8 cellular contexts compared by ENCODE assay signal in genomic region chr11:67507242-67507890, GRCh38. TPM values are rescaled to one million over a fixed set of nuclear protein-coding genes. Genes with fewer than 3 reads are reported as not detected.
A peak's percentile ranks its signal among the peaks of the same experiment; 100 is the strongest.
DNase-seq lines count a peak whose midpoint lies in the region; ATAC-seq, FAIRE-seq and TF ChIP-seq lines count a peak whose summit lies in the region.

No MANE protein-coding gene starts in this region.

- peak overlapping the region; percentile 96 for H3K27ac Mint-ChIP-seq in stimulated activated memory B cell treated with anti-CD40 and anti-IgM and Interleukin-4, amounts not matched to agents 10 μg/mL and 1 μg/mL and 100 μg/mL, for 72 hours

- no peaks in the 10 kb centered on the region for H3K36me3 Mint-ChIP-seq in stimulated activated memory B cell treated with anti-CD40 and anti-IgM and Interleukin-4, amounts not matched to agents 10 μg/mL and 1 μg/mL and 100 μg/mL, for 72 hours

- TF ChIP-seq CTCF in mammary epithelial cell (conservative IDR thresholded peaks at IDR 0.05 in 1 of 2, IDR thresholded peaks at IDR 0.05 in 1 of 2; ENCODE audit: extremely low read depth in 1 of 2, insufficient read depth in 1 of 2, low read depth in 1 of 2, low read length in 2 of 2) (no peak), kidney epithelial cell (IDR thresholded peaks at IDR 0.05; ENCODE audit: insufficient read depth, low read length, poor library complexity, severe bottlenecking) (no peak)

- in situ Hi-C loops in mammary epithelial cell (cut with MboI; ENCODE audit: low sequenced_read_pairs in 2 of 2): loop anchor here in 1 of 2 donors (5.0 kb wide), 1 partner anchor 105 kb away; the partner anchor contains the start of genes PPP1CA and TBC1D10C

- peak overlapping the region; percentile 86 for H2AFZ ChIP-seq in mammary epithelial cell (ENCODE audit: low read depth, low read length)

- H3K27ac ChIP-seq in mammary epithelial cell (ENCODE audit: insufficient read depth, low read depth, low read length): peak overlapping the region; percentile 34

- dilution Hi-C loops in mammary epithelial cell (cut with HindIII; ENCODE audit: low sequenced_read_pairs): no loop called here

- CTCF ChIA-PET in mammary epithelial cell (lab: Charles Lee; ENCODE audit: low non-redundant PET): no interaction called here

- H3K4me2 ChIP-seq in mammary epithelial cell (ENCODE audit: insufficient read depth, low read depth, low read length): peak overlapping the region; percentile 98

- H3K9me3 ChIP-seq in mammary epithelial cell (replicated peaks; ENCODE audit: insufficient read depth, low read length): no peaks in the 10 kb centered on the region

- intact Hi-C loops in mammary epithelial cell (cut with micrococcal nuclease): loop anchor here (2.0 to 10.0 kb wide), 3 partner anchors 77 to 453 kb away; partner anchors contain the start of gene RHOD

- H4K20me1 ChIP-seq in mammary epithelial cell (ENCODE audit: insufficient read depth, low read length): no peaks in the 10 kb centered on the region

- no peaks in the 10 kb centered on the region for H3K9me3 Mint-ChIP-seq in stimulated activated memory B cell treated with anti-CD40 and anti-IgM and Interleukin-4, amounts not matched to agents 10 μg/mL and 1 μg/mL and 100 μg/mL, for 72 hours

- peaks cover 30% of the 10 kb centered on the region for H3K79me2 ChIP-seq in mammary epithelial cell (ENCODE audit: insufficient read depth, low read length)

- H3K27me3 Mint-ChIP-seq in stimulated activated memory B cell treated with anti-CD40 and anti-IgM and Interleukin-4, amounts not matched to agents 10 μg/mL and 1 μg/mL and 100 μg/mL, for 72 hours: no peaks in the 10 kb centered on the region

- no peak for ATAC-seq in stimulated activated memory B cell treated with anti-CD40 and anti-IgM and Interleukin-4, amounts not matched to agents 10 μg/mL and 1 μg/mL and 100 μg/mL, for 72 hours
- ATAC-seq in GM21619 (IDR thresholded peaks at IDR 0.05; ENCODE audit: unreplicated experiment): no peak

- TSS peak; percentile 52 for BruUV-seq in mammary epithelial cell (replicated peaks; lab: Mats Ljungman, UMichigan)

- peak overlapping the region; percentile 75 for H3K4me3 Mint-ChIP-seq in stimulated activated memory B cell treated with anti-CD40 and anti-IgM and Interleukin-4, amounts not matched to agents 10 μg/mL and 1 μg/mL and 100 μg/mL, for 72 hours

- peak overlapping the region; percentile 49 for H3K9ac ChIP-seq in mammary epithelial cell (ENCODE audit: insufficient read depth, low read length)

- DNase-seq in NCI-H345 (lab: John Stamatoyannopoulos, UW) (peak; percentile 79), NCI-H345 treated with DMSO at 0.1 percent for 48 hours (lab: John Stamatoyannopoulos, UW; ENCODE audit: unreplicated experiment) (no peak), NCI-H526 treated with DMSO at 0.1 percent for 48 hours (lab: John Stamatoyannopoulos, UW) (peak; percentile 81), mammary epithelial cell (no peak), kidney epithelial cell (ENCODE audit: low read depth) (peak; percentile 58), frontal cortex (ENCODE audit: low spot score in 2 of 2) (no peak)

- H3K4me1 Mint-ChIP-seq in stimulated activated memory B cell treated with anti-CD40 and anti-IgM and Interleukin-4, amounts not matched to agents 10 μg/mL and 1 μg/mL and 100 μg/mL, for 72 hours: peaks cover 50% of the 10 kb centered on the region

- H3K4me3 ChIP-seq in mammary epithelial cell (replicated peaks in 1 of 3; ENCODE audit: insufficient read depth in 1 of 3, low read depth in 2 of 3, low read length in 3 of 3) (peak overlapping the region; percentile 51 to 98 (median 68)), kidney epithelial cell (ENCODE audit: low read depth, low read length) (peak overlapping the region; percentile 69)

- H3K27me3 ChIP-seq in mammary epithelial cell (ENCODE audit: insufficient read depth, low read length): no peaks in the 10 kb centered on the region
- no peaks in the 10 kb centered on the region for H3K27me3 ChIP-seq in kidney epithelial cell (ENCODE audit: control insufficient read depth, insufficient read depth, low read length)

- peaks cover 37% of the 10 kb centered on the region for H3K4me1 ChIP-seq in mammary epithelial cell (ENCODE audit: insufficient read depth, low read length)

- 20% methylated on average over 25 of the region's 34 CpGs for WGBS in mammary epithelial cell (ENCODE audit: low coverage, missing lambda C conversion rate)

- no peaks in the 10 kb centered on the region for H3K36me3 ChIP-seq in mammary epithelial cell (ENCODE audit: insufficient read depth, low read length)
- H3K36me3 ChIP-seq in kidney epithelial cell (ENCODE audit: control insufficient read depth, insufficient read depth, low read length): no peaks in the 10 kb centered on the region

- FAIRE-seq in frontal cortex (lab: Jason Lieb, UNC): no peak

RNA-seq across cellular contexts. Expression of gene CDK2AP2, which starts 0.6 kb away (rescaled TPM):
- total RNA-seq in mammary epithelial cell (10 to 100 TPM; 19.2 to 45.9 TPM), kidney epithelial cell (104 and 135 TPM in 2 replicates), frontal cortex (4.9 TPM)
- 46.2 TPM for polyA plus RNA-seq in mammary epithelial cell
- 40.9 TPM for polyA minus RNA-seq in mammary epithelial cell

RNA-seq across cellular contexts. Expression of gene PITPNM1, which starts 2.2 kb away (rescaled TPM):
- 10 to 100 TPM; 28.8 to 79.6 TPM for total RNA-seq in mammary epithelial cell
- 20.1 TPM for polyA plus RNA-seq in mammary epithelial cell
- polyA minus RNA-seq in mammary epithelial cell: 20.6 TPM
- total RNA-seq in kidney epithelial cell: 50.8 and 55.5 TPM in 2 replicates
- 32.6 TPM for total RNA-seq in frontal cortex

RNA-seq across cellular contexts. Expression of gene CABP2, which starts 15.9 kb away (rescaled TPM):
- total RNA-seq in mammary epithelial cell: not detected
- polyA plus RNA-seq in mammary epithelial cell: not detected
- polyA minus RNA-seq in mammary epithelial cell: not detected
- total RNA-seq in kidney epithelial cell: not detected in 2 replicates
- total RNA-seq in frontal cortex: not detected

RNA-seq across cellular contexts. Expression of gene AIP, which starts 24.5 kb away (rescaled TPM):
- total RNA-seq in mammary epithelial cell: 10 to 100 TPM; 34.5 to 36.2 TPM
- polyA plus RNA-seq in mammary epithelial cell: 61.3 TPM
- 10.2 TPM for polyA minus RNA-seq in mammary epithelial cell
- 45.9 and 55.9 TPM in 2 replicates for total RNA-seq in kidney epithelial cell
- 89.3 TPM for total RNA-seq in frontal cortex

RNA-seq across cellular contexts. Expression of gene TMEM134, which starts 38.3 kb away (rescaled TPM):
- 10 to 100 TPM; 55.3 to 69.4 TPM for total RNA-seq in mammary epithelial cell
- 118 TPM for polyA plus RNA-seq in mammary epithelial cell
- 5.5 TPM for polyA minus RNA-seq in mammary epithelial cell
- 53.8 and 102 TPM in 2 replicates for total RNA-seq in kidney epithelial cell
- total RNA-seq in frontal cortex: 17.5 TPM

Comparison
In these comparisons a context has a peak if more than half of its experiments do, and no peak if none do; other contexts are left out.
1. DNase-seq: peak in NCI-H345 (single experiment), NCI-H526 treated with DMSO at 0.1 percent for 48 hours (single experiment) and kidney epithelial cell (single experiment); none in NCI-H345 treated with DMSO at 0.1 percent for 48 hours (single experiment), mammary epithelial cell (single experiment) and frontal cortex (0 of 2).